14 cellular contexts compared by ENCODE assay signal in genomic region chr20:50578778-50579165, GRCh38.
"Had no signal": no experiment of that assay in that cellular context is flagged by ENCODE, and none has a peak within 500 bp of the region (broad histone marks: within the 10 kb centered on the region; RNA-seq: fewer than 3 reads in every experiment).

No MANE protein-coding gene starts in this region.

- H3K4me1 ChIP-seq: SJCRH30 had no signal

- H3K27ac ChIP-seq: SJCRH30, tibial artery, vagina, VCaP had no signal

- H3K4me3 ChIP-seq: mucosa of descending colon, SJCRH30, tibial artery, vagina had no signal

- H3K27me3 Mint-ChIP-seq: activated CD4-positive, alpha-beta T cell treated with anti-CD3 and anti-CD28 coated beads, Interleukin-2, amount 10 ng/mL, durations not matched to agents 24 days and 14 days; brain; dendritic cell treated with granulocyte-macrophage colony-stimulating factor and Interleukin-4, amounts not matched to agents 40 ng/mL and 50 ng/mL, for 4 days; progenitor cell of endocrine pancreas had no signal

- H3K9me3 ChIP-seq: mucosa of descending colon, SJCRH30, tibial artery, vagina had no signal

- ATAC-seq: natural killer cell had no signal

- H3K27me3 ChIP-seq: SJCRH30, tibial artery, vagina had no signal

- H3K9me3 Mint-ChIP-seq: activated CD4-positive, alpha-beta T cell treated with anti-CD3 and anti-CD28 coated beads, Interleukin-2, amount 10 ng/mL, durations not matched to agents 24 days and 14 days; brain; dendritic cell treated with granulocyte-macrophage colony-stimulating factor and Interleukin-4, amounts not matched to agents 40 ng/mL and 50 ng/mL, for 4 days; endodermal cell; natural killer cell had no signal

- DNase-seq: activated CD4-positive, alpha-beta T cell treated with anti-CD3 and anti-CD28 coated beads, Interleukin-2, amount 10 ng/mL, durations not matched to agents 24 days and 14 days; endodermal cell; hippocampal formation; natural killer cell; SJCRH30; stimulated activated CD4-positive, alpha-beta T cell treated with anti-CD3 and anti-CD28 coated beads, Interleukin-15, amount 100 ng/mL, for 24 hours; stimulated activated CD4-positive, alpha-beta T cell treated with anti-CD3 and anti-CD28 coated beads, Interleukin-4, amount 100 ng/mL, for 24 hours had no signal

- H3K4me3 Mint-ChIP-seq: activated CD4-positive, alpha-beta T cell treated with anti-CD3 and anti-CD28 coated beads, Interleukin-2, amount 10 ng/mL, durations not matched to agents 24 days and 14 days; brain; dendritic cell treated with granulocyte-macrophage colony-stimulating factor and Interleukin-4, amounts not matched to agents 40 ng/mL and 50 ng/mL, for 4 days; endodermal cell; natural killer cell had no signal

- H3K27ac Mint-ChIP-seq: activated CD4-positive, alpha-beta T cell treated with anti-CD3 and anti-CD28 coated beads, Interleukin-2, amount 10 ng/mL, durations not matched to agents 24 days and 14 days; dendritic cell treated with granulocyte-macrophage colony-stimulating factor and Interleukin-4, amounts not matched to agents 40 ng/mL and 50 ng/mL, for 4 days; endodermal cell; natural killer cell had no signal

- H3K4me1 Mint-ChIP-seq: endodermal cell had no signal
